In genomic region chr19:34662919-34663318, GRCh38 we compare ENCODE assay signal across 7 cellular contexts. TPM values are rescaled to one million over a fixed set of nuclear protein-coding genes. Genes with fewer than 3 reads are reported as not detected.
DNase-seq lines count a peak whose midpoint lies in the region; ATAC-seq lines count a peak whose summit lies in the region.

No MANE protein-coding gene starts in this region.

- DNase-seq in Daoy (ENCODE audit: low read depth) (peak; percentile 24), HT1080 (ENCODE audit: low read depth) (peak; percentile 21), SK-N-DZ (ENCODE audit: low spot score) (peak; percentile 38), amygdala (lab: John Stamatoyannopoulos, UW) (no peak)
- peak; percentile 13 for DNase-seq in effector CD8-positive, alpha-beta T cell (lab: John Stamatoyannopoulos, UW)
- DNase-seq in stimulated activated CD4-positive, alpha-beta T cell treated with anti-CD3 and anti-CD28 coated beads, Interleukin-1b, Interleukin-23, amount 100 ng/mL, for 48 hours: peak; percentile 51

- no peak for ATAC-seq in GM19395 (IDR thresholded peaks at IDR 0.05; ENCODE audit: unreplicated experiment)

RNA-seq across cellular contexts. Expression of gene SCGB2B2, which starts 14.0 kb away (rescaled TPM):
- not detected in 2 replicates for total RNA-seq in Daoy (2014; rRNA removed; shearing (Covaris generic))
- total RNA-seq in HT1080 (2014; rRNA removed; shearing (Covaris generic)): not detected in 2 replicates
- 0.02 and 0.56 TPM in 2 replicates for polyA plus RNA-seq in HT1080 (2015; cell fraction: cytosol; rRNA removed)
- 0.05 and 0.22 TPM in 2 replicates for polyA plus RNA-seq in HT1080 (2015; cell fraction: nucleus; rRNA removed)
- 0.17 and 0.50 TPM in 2 replicates for polyA plus RNA-seq in SK-N-DZ (2014; cell fraction: cytosol; rRNA removed)
- 0.18 and 0.37 TPM in 2 replicates for polyA plus RNA-seq in SK-N-DZ (2014; cell fraction: nucleus; rRNA removed)

RNA-seq across cellular contexts. Expression of gene ZNF302, which starts 14.6 kb away (rescaled TPM):
- 12.2 and 22.9 TPM in 2 replicates for total RNA-seq in Daoy (2014; rRNA removed; shearing (Covaris generic))
- total RNA-seq in HT1080 (2014; rRNA removed; shearing (Covaris generic)): 11.8 and 12.3 TPM in 2 replicates
- polyA plus RNA-seq in HT1080 (2015; cell fraction: cytosol; rRNA removed): 10.9 and 14.7 TPM in 2 replicates
- 55.4 and 55.5 TPM in 2 replicates for polyA plus RNA-seq in HT1080 (2015; cell fraction: nucleus; rRNA removed)
- polyA plus RNA-seq in SK-N-DZ (2014; cell fraction: cytosol; rRNA removed): 44.9 and 51.5 TPM in 2 replicates
- 94.8 and 106 TPM in 2 replicates for polyA plus RNA-seq in SK-N-DZ (2014; cell fraction: nucleus; rRNA removed)

Comparison
In these comparisons a context has a peak if more than half of its experiments do, and no peak if none do; other contexts are left out.
1. DNase-seq: peak in Daoy (single experiment), HT1080 (single experiment), SK-N-DZ (single experiment), effector CD8-positive, alpha-beta T cell (single experiment) and stimulated activated CD4-positive, alpha-beta T cell treated with anti-CD3 and anti-CD28 coated beads, Interleukin-1b, Interleukin-23, amount 100 ng/mL, for 48 hours (single experiment); none in amygdala (0 of 56).